Comparison of ENCODE assay signal across 22 cellular contexts in the genomic region with DNA sequence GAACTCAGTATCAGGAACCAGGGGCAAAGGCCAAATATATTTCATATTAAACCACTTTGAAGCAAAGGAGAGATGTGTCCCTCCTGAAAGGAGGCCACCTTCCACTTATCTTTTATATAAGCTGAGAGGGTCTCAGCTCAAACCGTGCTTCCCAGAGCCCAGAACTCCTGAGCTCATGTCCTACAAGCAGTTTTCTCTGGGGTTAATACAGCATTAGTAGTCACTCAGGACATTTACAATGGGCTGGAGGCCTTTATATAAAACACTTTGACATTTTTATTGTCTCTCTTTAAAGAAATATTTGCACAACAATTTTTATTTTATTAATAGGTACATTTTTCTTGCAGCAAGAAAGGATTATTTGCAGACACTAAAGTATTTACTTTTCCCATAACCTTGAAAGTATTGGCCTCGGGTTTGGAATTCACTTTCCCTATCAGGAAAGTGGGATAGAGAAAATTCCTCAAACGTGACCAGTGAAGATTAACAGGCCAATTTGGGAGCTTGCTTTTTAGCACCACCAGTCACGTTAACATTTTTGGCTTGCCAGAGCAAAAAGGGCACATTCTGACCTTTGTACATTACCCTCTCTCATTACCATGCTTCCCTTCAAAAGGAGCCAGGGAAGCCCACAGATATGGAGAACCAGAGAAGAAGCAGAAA.
DNase-seq lines count a peak whose midpoint lies in the region; ATAC-seq, FAIRE-seq and TF ChIP-seq lines count a peak whose summit lies in the region.
"Had no signal": no experiment of that assay in that cellular context is flagged by ENCODE, and none has a peak within 500 bp of the region (broad histone marks: within the 10 kb centered on the region; RNA-seq: fewer than 3 reads in every experiment).

No MANE protein-coding gene starts in this region.

- no peak overlapping the region for H3K27ac ChIP-seq in upper lobe of left lung
- H3K27ac ChIP-seq: sigmoid colon had no signal

- H3K4me1 Mint-ChIP-seq in Caco-2 (ENCODE audit: low read depth, unreplicated experiment) (peaks cover 50% of the 10 kb centered on the region), mesothelial cell of epicardium (peaks cover 41% of the 10 kb centered on the region)
- H3K4me1 Mint-ChIP-seq: CD8-positive, alpha-beta memory T cell; memory B cell had no signal

- intact Hi-C loops in Caco-2 (cut with micrococcal nuclease; ENCODE audit: unreplicated experiment), result loop anchor here (1.0 to 10.0 kb wide), 4 partner anchors 77 to 605 kb away; no protein-coding TSS in a partner anchor
- intact Hi-C loops in Right ventricle myocardium superior (cut with DNase I), result no loop called here

- no peaks in the 10 kb centered on the region for H3K27me3 ChIP-seq in Caco-2 (replicated peaks; ENCODE audit: control insufficient read depth, insufficient read depth, low read length)
- no peaks in the 10 kb centered on the region for H3K27me3 ChIP-seq in upper lobe of left lung
- H3K27me3 ChIP-seq: sigmoid colon had no signal

- TF ChIP-seq EP300 in upper lobe of left lung (IDR thresholded peaks at IDR 0.05), result no peak

- H3K36me3 ChIP-seq in Caco-2 (ENCODE audit: control insufficient read depth, insufficient read depth, low read length), result no peaks in the 10 kb centered on the region
- H3K36me3 ChIP-seq in upper lobe of left lung, result no peaks in the 10 kb centered on the region
- H3K36me3 ChIP-seq: sigmoid colon had no signal

- TF ChIP-seq CTCF in Caco-2 (IDR thresholded peaks at IDR 0.05; ENCODE audit: insufficient read depth in 1 of 2, low read depth in 1 of 2, low read length in 1 of 2, severe bottlenecking in 1 of 2, unreplicated experiment in 1 of 2), result no peak
- no peak for TF ChIP-seq CTCF in mesothelial cell of epicardium (IDR thresholded peaks at IDR 0.05; ENCODE audit: unreplicated experiment)
- TF ChIP-seq CTCF in upper lobe of left lung (IDR thresholded peaks at IDR 0.05), result no peak

- H3K27ac Mint-ChIP-seq in Caco-2 (ENCODE audit: unreplicated experiment) (peak overlapping the region; percentile 90), mesothelial cell of epicardium (peak overlapping the region; percentile 79)
- H3K27ac Mint-ChIP-seq: CD8-positive, alpha-beta memory T cell; memory B cell had no signal

- H3K9me3 Mint-ChIP-seq in Caco-2 (ENCODE audit: unreplicated experiment) (peaks cover 25% of the 10 kb centered on the region), mesothelial cell of epicardium (no peaks in the 10 kb centered on the region)
- H3K9me3 Mint-ChIP-seq: CD8-positive, alpha-beta memory T cell had no signal

- H3K4me3 Mint-ChIP-seq in Caco-2 (ENCODE audit: unreplicated experiment), result peak overlapping the region; percentile 66
- H3K4me3 Mint-ChIP-seq in mesothelial cell of epicardium, result no peak overlapping the region
- H3K4me3 Mint-ChIP-seq: CD8-positive, alpha-beta memory T cell; memory B cell; neural crest cell had no signal

- CTCF ChIA-PET in Caco-2 (lab: Charles Lee), result no interaction called here

- DNase-seq in Caco-2 (peak; percentile 81 to 89), M059J (ENCODE audit: low read depth) (peak; percentile 25), Right ventricle myocardium superior (no peak), mesothelial cell of epicardium (ENCODE audit: low spot score in 2 of 2, unreplicated experiment in 2 of 2) (no peak), 8988T (no peak), frontal cortex (ENCODE audit: low spot score in 2 of 2) (no peak), mesenteric fat pad (ENCODE audit: low spot score) (no peak), upper lobe of left lung (no peak)
- DNase-seq: activated effector memory CD4-positive, alpha-beta T cell treated with Interleukin-2 at 50 U/mL for 16 hours; amniotic stem cell; CD8-positive, alpha-beta memory T cell; foreskin fibroblast; IMR-90; NCI-H187 treated with DMSO at 0.1 percent for 48 hours; NCI-H510A; SIG-M5; sigmoid colon; stimulated activated CD4-positive, alpha-beta T cell treated with anti-CD3 and anti-CD28 coated beads, Interleukin-2, amount 100 ng/mL, for 24 hours had no signal

- H3K4me1 ChIP-seq in Caco-2, result peaks cover 73% of the 10 kb centered on the region
- H3K4me1 ChIP-seq in upper lobe of left lung, result no peaks in the 10 kb centered on the region

- FAIRE-seq in frontal cortex (lab: Jason Lieb, UNC), result no peak
- FAIRE-seq: colon had no signal

- H3K9me3 ChIP-seq in Caco-2, result no peaks in the 10 kb centered on the region
- H3K9me3 ChIP-seq in upper lobe of left lung, result no peaks in the 10 kb centered on the region
- H3K9me3 ChIP-seq: sigmoid colon had no signal

- H3K36me3 Mint-ChIP-seq in Caco-2 (ENCODE audit: insufficient read depth, unreplicated experiment), result peaks cover 27% of the 10 kb centered on the region
- no peaks in the 10 kb centered on the region for H3K36me3 Mint-ChIP-seq in mesothelial cell of epicardium
- H3K36me3 Mint-ChIP-seq: CD8-positive, alpha-beta memory T cell; memory B cell had no signal

- no peak overlapping the region for H3K4me3 ChIP-seq in Caco-2 (ENCODE audit: low read depth, low read length)
- no peak overlapping the region for H3K4me3 ChIP-seq in upper lobe of left lung
- H3K4me3 ChIP-seq: sigmoid colon had no signal

- no peaks in the 10 kb centered on the region for H3K27me3 Mint-ChIP-seq in Caco-2 (ENCODE audit: insufficient read depth, unreplicated experiment)
- no peaks in the 10 kb centered on the region for H3K27me3 Mint-ChIP-seq in mesothelial cell of epicardium (ENCODE audit: low read depth)
- H3K27me3 Mint-ChIP-seq: memory B cell had no signal

- ATAC-seq in Right ventricle myocardium superior (ENCODE audit: poor library complexity) (peak; percentile 78), upper lobe of left lung (ENCODE audit: low FRiP score in 2 of 2) (no peak)
- ATAC-seq: activated CD4-positive, CD25-positive, alpha-beta regulatory T cell treated with anti-CD3 and anti-CD28 coated beads, Interleukin-2, amount 50 U/mL, for 24 hours had no signal

- no peak for TF ChIP-seq POLR2A in upper lobe of left lung (IDR thresholded peaks at IDR 0.05)

- BruUV-seq in Caco-2 (replicated peaks; lab: Mats Ljungman, UMichigan), result no TSS peak

- POLR2A ChIA-PET in Caco-2 (lab: Charles Lee), result interaction anchor here (1.0 kb wide), 1 partner anchor 464 kb away, joined by 16 read pairs; a partner anchor contains a TSS

- WGBS in upper lobe of left lung, 2 donors, result 52 to 60% methylated on average over 4 of the region's 4 CpGs

Comparison
In these comparisons a context has a peak if more than half of its experiments do, and no peak if none do; other contexts are left out.
1. DNase-seq: peak in Caco-2 (2 of 2) and M059J (single experiment); none in Right ventricle myocardium superior (single experiment), mesothelial cell of epicardium (0 of 2), 8988T (single experiment), frontal cortex (0 of 2), mesenteric fat pad (single experiment) and upper lobe of left lung (0 of 2).